ENCODE assay signal across 9 cellular contexts in genomic region chr1:183632964-183633363, GRCh38. TPM values are rescaled to one million over a fixed set of nuclear protein-coding genes. Genes with fewer than 3 reads are reported as not detected.
DNase-seq lines count a peak whose midpoint lies in the region; ATAC-seq, FAIRE-seq and TF ChIP-seq lines count a peak whose summit lies in the region.
"Had no signal": no experiment of that assay in that cellular context is flagged by ENCODE, and none has a peak within 500 bp of the region (broad histone marks: within the 10 kb centered on the region; RNA-seq: fewer than 3 reads in every experiment).

No MANE protein-coding gene starts in this region.

- peaks cover 22 to 31% of the 10 kb centered on the region in 2 experiments; a peak in 3 of 4 replicates for H3K4me1 ChIP-seq in SK-N-SH (ENCODE audit: control insufficient read depth in 1 of 2, insufficient read depth in 2 of 2, low read depth in 1 of 2, low read length in 1 of 2)
- H3K4me1 ChIP-seq in pancreas = peaks cover 9 to 35% (median 16%) of the 10 kb centered on the region in 3 donors

- ATAC-seq in SK-N-SH treated with all-trans-retinoic acid at 6 μM for 48 hours (no peak), pancreas (no peak)
- no peak for ATAC-seq in stimulated activated naive B cell treated with anti-CD40 and anti-IgM and Interleukin-4, amounts not matched to agents 10 μg/mL and 1 μg/mL and 100 μg/mL, for 72 hours (replicated peaks)

- no peak for FAIRE-seq in pancreas (lab: Jason Lieb, UNC)

- TF ChIP-seq RAD21 in SK-N-SH (IDR thresholded peaks at IDR 0.05; ENCODE audit: low read length) = no peak

- no peaks in the 10 kb centered on the region for H3K9me3 Mint-ChIP-seq in stimulated activated naive B cell treated with anti-CD40 and anti-IgM and Interleukin-4, amounts not matched to agents 10 μg/mL and 1 μg/mL and 100 μg/mL, for 72 hours

- POLR2A ChIA-PET in SK-N-SH (lab: Yijun Ruan, JAX) = no interaction called here

- WGBS in SK-N-SH (ENCODE audit: low lambda C conversion rate) = 16% methylated on average over 1 of the region's 1 CpG
- WGBS in pancreas, 2 donors = 7 to 9% methylated on average over 1 of the region's 1 CpG

- H2AFZ ChIP-seq in SK-N-SH (ENCODE audit: low read depth) = no peak overlapping the region

- H3K9me3 ChIP-seq in SK-N-SH = no peaks in the 10 kb centered on the region
- no peaks in the 10 kb centered on the region for H3K9me3 ChIP-seq in SK-N-MC (ENCODE audit: low read depth, low read length)
- H3K9me3 ChIP-seq in pancreas = no peaks in the 10 kb centered on the region

- peak overlapping the region; percentile 41 to 97 for H3K4me3 Mint-ChIP-seq in stimulated activated naive B cell treated with anti-CD40 and anti-IgM and Interleukin-4, amounts not matched to agents 10 μg/mL and 1 μg/mL and 100 μg/mL, for 72 hours

- H3K27ac ChIP-seq in SK-N-SH (ENCODE audit: low read depth in 2 of 2, low read length in 1 of 2) (peak overlapping the region in 1 of 2 experiments; percentile 82; a peak in 2 of 4 replicates), SK-N-MC (peak overlapping the region; percentile 91), pancreas (peak overlapping the region in 1 of 4 donors; percentile 89)
- H3K27ac ChIP-seq: C4-2B had no signal

- DNase-seq in SK-N-SH = no peak
- no peak for DNase-seq in SK-N-MC (ENCODE audit: low read depth, low spot score)
- DNase-seq in fibroblast of villous mesenchyme (ENCODE audit: low read depth) = no peak
- DNase-seq in stimulated activated naive B cell treated with anti-CD40 and anti-IgM and Interleukin-4, amounts not matched to agents 10 μg/mL and 1 μg/mL and 100 μg/mL, for 72 hours = no peak
- DNase-seq in pancreas = no peak
- no peak for DNase-seq in NCI-H345 treated with DMSO at 0.1 percent for 48 hours (lab: John Stamatoyannopoulos, UW; ENCODE audit: unreplicated experiment)
- no peak for DNase-seq in SHP77 treated with DMSO at 0.1 percent for 48 hours (lab: John Stamatoyannopoulos, UW)

- peaks cover 0 to 6% of the 10 kb centered on the region in 2 donors for H3K27me3 Mint-ChIP-seq in stimulated activated naive B cell treated with anti-CD40 and anti-IgM and Interleukin-4, amounts not matched to agents 10 μg/mL and 1 μg/mL and 100 μg/mL, for 72 hours

- H3K27me3 ChIP-seq in SK-N-SH (ENCODE audit: insufficient read depth) = no peaks in the 10 kb centered on the region
- H3K27me3 ChIP-seq in pancreas = no peaks in the 10 kb centered on the region

- H3K4me2 ChIP-seq in SK-N-SH = peak overlapping the region; percentile 83

- CTCF ChIA-PET in SK-N-SH (lab: Yijun Ruan, JAX) = interaction anchor here (0.8 to 2.7 kb wide), 20 partner anchors 10 to 401 kb away, joined by 3 to 20 read pairs (median 5); partner anchors contain the start of gene RGL1

- H3K4me1 Mint-ChIP-seq in stimulated activated naive B cell treated with anti-CD40 and anti-IgM and Interleukin-4, amounts not matched to agents 10 μg/mL and 1 μg/mL and 100 μg/mL, for 72 hours = peaks cover 20 to 41% of the 10 kb centered on the region in 2 donors

- peaks cover 25 to 28% of the 10 kb centered on the region in 2 donors for H3K36me3 Mint-ChIP-seq in stimulated activated naive B cell treated with anti-CD40 and anti-IgM and Interleukin-4, amounts not matched to agents 10 μg/mL and 1 μg/mL and 100 μg/mL, for 72 hours

- H3K4me3 ChIP-seq in SK-N-SH (ENCODE audit: low read depth in 2 of 2, low read length in 1 of 2) (peak overlapping the region; percentile 85 to 92), SK-N-MC (peak overlapping the region; percentile 94), fibroblast of villous mesenchyme (ENCODE audit: low read depth, low read length) (peak overlapping the region; percentile 90), pancreas (peak overlapping the region in 2 of 4 donors; percentile 79 to 82)

- TF ChIP-seq CTCF in SK-N-SH (IDR thresholded peaks at IDR 0.05) (no peak), fibroblast of villous mesenchyme (IDR thresholded peaks at IDR 0.05; ENCODE audit: insufficient read depth, low read depth, low read length) (no peak), pancreas (IDR thresholded peaks at IDR 0.05) (no peak)

- H3K9ac ChIP-seq in SK-N-SH = peak overlapping the region; percentile 91; the same call in 1 of the 2 replicates
- H3K9ac ChIP-seq in SK-N-MC (ENCODE audit: insufficient read length) = peak overlapping the region; percentile 94

- intact Hi-C loops in pancreas (cut with DNase I) = no loop called here

- H3K79me2 ChIP-seq in SK-N-SH (ENCODE audit: insufficient read depth) = peaks cover 84% of the 10 kb centered on the region

- peaks cover 47% of the 10 kb centered on the region for H4K20me1 ChIP-seq in SK-N-SH (ENCODE audit: insufficient read depth)

- H3K36me3 ChIP-seq in SK-N-SH (replicated peaks in 1 of 2; ENCODE audit: control insufficient read depth in 1 of 2, insufficient read depth in 2 of 2, low read length in 1 of 2) (peaks cover 48 to 49% of the 10 kb centered on the region in 2 experiments), SK-N-MC (ENCODE audit: insufficient read depth, low read length) (peaks cover 48% of the 10 kb centered on the region), pancreas (peaks cover 0 to 9% (median 5%) of the 10 kb centered on the region in 3 donors)

- H3K9me2 ChIP-seq in SK-N-SH = no peaks in the 10 kb centered on the region

- no peak overlapping the region for H3K27ac Mint-ChIP-seq in stimulated activated naive B cell treated with anti-CD40 and anti-IgM and Interleukin-4, amounts not matched to agents 10 μg/mL and 1 μg/mL and 100 μg/mL, for 72 hours

- H3F3A ChIP-seq in SK-N-SH (replicated peaks; ENCODE audit: insufficient read depth) = peaks cover 30% of the 10 kb centered on the region

- TF ChIP-seq EP300 in SK-N-SH (IDR thresholded peaks at IDR 0.05; ENCODE audit: borderline replicate concordance in 1 of 2, low read depth in 1 of 2, low read length in 1 of 2) = no peak

TF ChIP-seq in SK-N-SH, 30 proteins besides CTCF, POLR2A, EP300 and RAD21 (continues in another document):
- TF ChIP-seq GATA2 (CRISPR knock-in tag; IDR thresholded peaks at IDR 0.05) = no peak
- TF ChIP-seq NRF1 (IDR thresholded peaks at IDR 0.05; ENCODE audit: low read depth, low read length) = no peak
- TF ChIP-seq IRF3 (IDR thresholded peaks at IDR 0.05; ENCODE audit: low read depth, low read length) = no peak
- no peak for TF ChIP-seq NFIC (IDR thresholded peaks at IDR 0.05; ENCODE audit: borderline replicate concordance)
- no peak for TF ChIP-seq SMC3 (IDR thresholded peaks at IDR 0.05; ENCODE audit: low read depth, low read length)
- TF ChIP-seq TCF12 (IDR thresholded peaks at IDR 0.05) = no peak
- TF ChIP-seq SIN3A (IDR thresholded peaks at IDR 0.05; ENCODE audit: borderline replicate concordance, low read depth, low read length) = no peak
- TF ChIP-seq CHD2 (IDR thresholded peaks at IDR 0.05; ENCODE audit: low read length, partially characterized antibody) = no peak

TF ChIP-seq in SK-N-SH treated with all-trans-retinoic acid at 6 μM for 48 hours, 23 proteins besides CTCF, POLR2A, EP300 and RAD21 (continues in another document):
- no peak for TF ChIP-seq ZC3H10 (CRISPR knock-in tag; IDR thresholded peaks at IDR 0.05)
- no peak for TF ChIP-seq POU6F1 (CRISPR knock-in tag; IDR thresholded peaks at IDR 0.05; ENCODE audit: borderline replicate concordance, low read depth)
- TF ChIP-seq ARNTL (CRISPR knock-in tag; IDR thresholded peaks at IDR 0.05; ENCODE audit: borderline replicate concordance, low read depth) = no peak
- TF ChIP-seq, protein P1, sequence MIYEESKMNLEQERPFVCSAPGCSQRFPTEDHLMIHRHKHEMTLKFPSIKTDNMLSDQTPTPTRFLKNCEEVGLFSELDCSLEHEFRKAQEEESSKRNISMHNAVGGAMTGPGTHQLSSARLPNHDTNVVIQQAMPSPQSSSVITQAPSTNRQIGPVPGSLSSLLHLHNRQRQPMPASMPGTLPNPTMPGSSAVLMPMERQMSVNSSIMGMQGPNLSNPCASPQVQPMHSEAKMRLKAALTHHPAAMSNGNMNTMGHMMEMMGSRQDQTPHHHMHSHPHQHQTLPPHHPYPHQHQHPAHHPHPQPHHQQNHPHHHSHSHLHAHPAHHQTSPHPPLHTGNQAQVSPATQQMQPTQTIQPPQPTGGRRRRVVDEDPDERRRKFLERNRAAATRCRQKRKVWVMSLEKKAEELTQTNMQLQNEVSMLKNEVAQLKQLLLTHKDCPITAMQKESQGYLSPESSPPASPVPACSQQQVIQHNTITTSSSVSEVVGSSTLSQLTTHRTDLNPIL (CRISPR knock-in tag; IDR thresholded peaks at IDR 0.05; ENCODE audit: low read depth) = no peak
- TF ChIP-seq RARB (CRISPR knock-in tag; IDR thresholded peaks at IDR 0.05) = no peak

RNA-seq across cellular contexts. Expression of gene ARPC5, which starts 2.6 kb away (rescaled TPM):
- polyA plus RNA-seq in SK-N-SH (2012; rRNA removed) = 66.8 and 97.6 TPM in 2 replicates
- 112 and 139 TPM in 2 replicates for polyA plus RNA-seq in SK-N-SH (2012; cell fraction: cytosol; rRNA removed)
- polyA plus RNA-seq in SK-N-SH (2012; cell fraction: nucleus; rRNA removed) = 20.6 and 46.8 TPM in 2 replicates
- 114 and 288 TPM in 2 replicates for total RNA-seq in fibroblast of villous mesenchyme
- total RNA-seq in pancreas = 10 to 100 TPM; 17.5 to 68.0 (median 28.4) TPM
- polyA plus RNA-seq in pancreas = 10 to 100 TPM; 33.5 to 58.5 TPM

RNA-seq across cellular contexts. Expression of gene APOBEC4, which starts 20.2 kb away (rescaled TPM):
- not detected in 2 replicates for polyA plus RNA-seq in SK-N-SH (2012; rRNA removed)
- polyA plus RNA-seq in SK-N-SH (2012; cell fraction: cytosol; rRNA removed) = not detected in 2 replicates
- not detected in 2 replicates for polyA plus RNA-seq in SK-N-SH (2012; cell fraction: nucleus; rRNA removed)
- total RNA-seq in fibroblast of villous mesenchyme = not detected in 2 replicates
- total RNA-seq in pancreas = not detected
- polyA plus RNA-seq in pancreas = under 1 TPM in 1 of 2 donors, not detected in 1; 0.05 TPM

RNA-seq across cellular contexts. Expression of gene NCF2, which starts 42.7 kb away (rescaled TPM):
- polyA plus RNA-seq in SK-N-SH (2012; rRNA removed) = 2.0 and 6.0 TPM in 2 replicates
- polyA plus RNA-seq in SK-N-SH (2012; cell fraction: cytosol; rRNA removed) = 2.7 and 2.8 TPM in 2 replicates
- 2.1 and 3.1 TPM in 2 replicates for polyA plus RNA-seq in SK-N-SH (2012; cell fraction: nucleus; rRNA removed)
- total RNA-seq in fibroblast of villous mesenchyme = 1.6 TPM in 1 of 2 replicates, not detected in the other
- total RNA-seq in pancreas = 10 to 100 TPM in 2 of 6 donors, 1 to 10 TPM in 3, under 1 TPM in 1; 0.65 to 24.5 (median 2.1) TPM
- polyA plus RNA-seq in pancreas = 1 to 10 TPM; 1.0 to 5.0 TPM
